In the genomic region with DNA sequence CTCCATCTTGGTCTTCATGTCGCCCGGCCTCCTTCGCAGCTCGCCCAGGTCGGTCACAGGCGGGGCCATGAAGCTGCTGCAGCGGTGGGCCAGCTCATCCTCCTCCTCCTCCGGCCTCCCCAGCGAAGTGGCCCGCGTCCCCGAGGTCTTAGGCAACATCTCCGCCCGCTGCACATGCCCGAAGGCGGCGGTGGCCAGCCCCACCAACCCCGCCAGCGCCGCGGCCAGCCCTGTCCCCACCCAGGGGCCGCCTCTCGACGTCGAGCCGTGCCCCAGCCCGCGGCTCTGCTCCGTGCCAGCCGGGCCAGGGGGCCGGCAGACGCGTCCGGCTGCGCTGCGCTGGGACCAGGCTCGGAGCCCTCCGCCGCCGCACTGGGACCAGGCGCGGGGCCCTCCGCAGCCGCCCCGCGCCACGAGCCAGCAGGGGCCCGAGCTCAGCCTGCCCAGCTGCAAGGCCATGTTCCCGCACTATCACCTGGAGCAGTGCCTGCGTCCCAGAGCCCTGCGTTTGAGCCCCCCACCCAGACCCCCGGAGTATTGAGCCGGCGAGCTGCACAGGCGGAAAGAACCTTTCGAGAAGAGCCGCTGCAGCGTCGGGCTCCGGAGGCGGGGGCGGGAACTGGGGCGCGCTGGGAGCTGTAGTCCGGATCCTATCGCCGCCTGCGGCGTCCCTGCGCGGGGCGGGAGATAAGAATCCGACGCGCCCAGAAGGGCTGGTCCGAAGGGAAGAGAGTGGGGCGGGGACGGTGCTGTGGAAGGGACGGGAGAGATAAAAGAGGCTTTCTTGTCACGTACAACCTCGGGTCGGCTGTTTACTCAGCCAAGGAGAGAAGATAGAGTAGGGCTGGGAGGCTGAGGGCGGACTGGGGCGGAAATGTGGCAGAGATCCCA, we compare ENCODE assay signal across 8 cellular contexts. TPM values are rescaled to one million over a fixed set of nuclear protein-coding genes. Genes with fewer than 3 reads are reported as not detected.
A peak's percentile ranks its signal among the peaks of the same experiment; 100 is the strongest.
DNase-seq lines count a peak whose midpoint lies in the region; ATAC-seq and TF ChIP-seq lines count a peak whose summit lies in the region.

CPOX (minus strand) TSS at position 566 of the 891 bp plus-strand sequence; CDS start at position 459, 107 bp downstream.

- H3K27me3 ChIP-seq in spleen (replicated peaks in 1 of 7) = no peaks in the 10 kb centered on the region

- CTCF ChIA-PET in WTC11 (lab: Charles Lee) = interaction anchor here (1.1 to 2.6 kb wide), 6 partner anchors 9 to 401 kb away, joined by 3 to 18 read pairs (median 8); partner anchors contain the start of gene CLDND1

- DNase-seq in ACHN (peak; percentile 82), NCI-H2196 (lab: John Stamatoyannopoulos, UW; ENCODE audit: unreplicated experiment) (peak; percentile 91), WTC11 (ENCODE audit: low spot score) (peak; percentile 88), caudate nucleus (lab: John Stamatoyannopoulos, UW) (peak in 60 of 61 donors; percentile 39 to 97 (median 87)), inferior parietal cortex (ENCODE audit: extremely low spot score) (peak; percentile 89), spleen (peak; percentile 97)

- ATAC-seq in GM18868 (IDR thresholded peaks at IDR 0.05; ENCODE audit: unreplicated experiment) (peak; percentile 96), HG03103 (IDR thresholded peaks at IDR 0.05; ENCODE audit: low read depth, unreplicated experiment) (peak; percentile 88), WTC11 (peak; percentile 94)

- H3K4me1 ChIP-seq in spleen = peaks cover 10 to 50% (median 24%) of the 10 kb centered on the region in 6 donors

- WGBS in spleen, 5 donors = 0 to 1% (median 0%) methylated on average over 37 to 84 of the region's 84 CpGs

- no peak for TF ChIP-seq POLR2A in spleen (IDR thresholded peaks at IDR 0.05)

- in situ Hi-C loops in ACHN (cut with HindIII; ENCODE audit: low pct_ligation_motif_present, low pct_unique_long_range_greater_than_20kb, low sequenced_read_pairs) = no loop called here

- H3K27me3 Mint-ChIP-seq in WTC11 (ENCODE audit: low read depth) = no peaks in the 10 kb centered on the region

- H3K27ac Mint-ChIP-seq in WTC11 = peak within 1 kb of the TSS; percentile 98

- H3K4me3 Mint-ChIP-seq in WTC11 = peak within 1 kb of the TSS; percentile 96

- no peaks in the 10 kb centered on the region for H3K9me3 ChIP-seq in spleen

- TF ChIP-seq CTCF in WTC11 (IDR thresholded peaks at IDR 0.05) (no peak), spleen (IDR thresholded peaks at IDR 0.05 in 8 of 11, conservative IDR thresholded peaks at IDR 0.05 in 3 of 11) (peak in 2 of 11 experiments; percentile 7 to 17)

- intact Hi-C loops in spleen (cut with DNase I; ENCODE audit: low total_unique reads) = no loop called here

- H3K4me1 Mint-ChIP-seq in WTC11 = peaks cover 31% of the 10 kb centered on the region

- POLR2A ChIA-PET in WTC11 (lab: Charles Lee) = interaction anchor here (0.6 to 1.1 kb wide), 5 partner anchors 10 to 1747 kb away, joined by 3 to 4 read pairs (median 3); no protein-coding TSS in a partner anchor

- H3K4me3 ChIP-seq in spleen = peak within 1 kb of the TSS; percentile 61 to 97 (median 88)

- no peaks in the 10 kb centered on the region for H3K9me3 Mint-ChIP-seq in WTC11

- H3K27ac ChIP-seq in caudate nucleus (ENCODE audit: low read depth, low read length) = peak within 1 kb of the TSS; percentile 95
- H3K27ac ChIP-seq in spleen = peak within 1 kb of the TSS; percentile 43 to 89 (median 81)

- H3K36me3 Mint-ChIP-seq in WTC11 = peaks cover 22% of the 10 kb centered on the region

- peaks cover 0 to 29% (median 17%) of the 10 kb centered on the region in 6 donors for H3K36me3 ChIP-seq in spleen

TF ChIP-seq in WTC11, 78 proteins besides CTCF, POLR2A, EP300 and RAD21 (continues in another document):
- no peak for TF ChIP-seq TEAD4 (CRISPR knock-in tag; IDR thresholded peaks at IDR 0.05)
- TF ChIP-seq FOXK1 (CRISPR knock-in tag; IDR thresholded peaks at IDR 0.05) = peak; percentile 89
- peak; percentile 21; the same call in 1 of the 2 replicates for TF ChIP-seq SMAD3 (CRISPR knock-in tag; IDR thresholded peaks at IDR 0.05; ENCODE audit: borderline replicate concordance)
- TF ChIP-seq, protein P1, sequence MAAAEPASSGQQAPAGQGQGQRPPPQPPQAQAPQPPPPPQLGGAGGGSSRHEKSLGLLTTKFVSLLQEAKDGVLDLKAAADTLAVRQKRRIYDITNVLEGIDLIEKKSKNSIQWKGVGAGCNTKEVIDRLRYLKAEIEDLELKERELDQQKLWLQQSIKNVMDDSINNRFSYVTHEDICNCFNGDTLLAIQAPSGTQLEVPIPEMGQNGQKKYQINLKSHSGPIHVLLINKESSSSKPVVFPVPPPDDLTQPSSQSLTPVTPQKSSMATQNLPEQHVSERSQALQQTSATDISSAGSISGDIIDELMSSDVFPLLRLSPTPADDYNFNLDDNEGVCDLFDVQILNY (CRISPR knock-in tag; IDR thresholded peaks at IDR 0.05) = peak; percentile 97
- 0 out of 2 replicates have a peak, but pooled peaks have one; percentile 11 for TF ChIP-seq ETV6 (CRISPR knock-in tag; IDR thresholded peaks at IDR 0.05)
- TF ChIP-seq, protein P2, sequence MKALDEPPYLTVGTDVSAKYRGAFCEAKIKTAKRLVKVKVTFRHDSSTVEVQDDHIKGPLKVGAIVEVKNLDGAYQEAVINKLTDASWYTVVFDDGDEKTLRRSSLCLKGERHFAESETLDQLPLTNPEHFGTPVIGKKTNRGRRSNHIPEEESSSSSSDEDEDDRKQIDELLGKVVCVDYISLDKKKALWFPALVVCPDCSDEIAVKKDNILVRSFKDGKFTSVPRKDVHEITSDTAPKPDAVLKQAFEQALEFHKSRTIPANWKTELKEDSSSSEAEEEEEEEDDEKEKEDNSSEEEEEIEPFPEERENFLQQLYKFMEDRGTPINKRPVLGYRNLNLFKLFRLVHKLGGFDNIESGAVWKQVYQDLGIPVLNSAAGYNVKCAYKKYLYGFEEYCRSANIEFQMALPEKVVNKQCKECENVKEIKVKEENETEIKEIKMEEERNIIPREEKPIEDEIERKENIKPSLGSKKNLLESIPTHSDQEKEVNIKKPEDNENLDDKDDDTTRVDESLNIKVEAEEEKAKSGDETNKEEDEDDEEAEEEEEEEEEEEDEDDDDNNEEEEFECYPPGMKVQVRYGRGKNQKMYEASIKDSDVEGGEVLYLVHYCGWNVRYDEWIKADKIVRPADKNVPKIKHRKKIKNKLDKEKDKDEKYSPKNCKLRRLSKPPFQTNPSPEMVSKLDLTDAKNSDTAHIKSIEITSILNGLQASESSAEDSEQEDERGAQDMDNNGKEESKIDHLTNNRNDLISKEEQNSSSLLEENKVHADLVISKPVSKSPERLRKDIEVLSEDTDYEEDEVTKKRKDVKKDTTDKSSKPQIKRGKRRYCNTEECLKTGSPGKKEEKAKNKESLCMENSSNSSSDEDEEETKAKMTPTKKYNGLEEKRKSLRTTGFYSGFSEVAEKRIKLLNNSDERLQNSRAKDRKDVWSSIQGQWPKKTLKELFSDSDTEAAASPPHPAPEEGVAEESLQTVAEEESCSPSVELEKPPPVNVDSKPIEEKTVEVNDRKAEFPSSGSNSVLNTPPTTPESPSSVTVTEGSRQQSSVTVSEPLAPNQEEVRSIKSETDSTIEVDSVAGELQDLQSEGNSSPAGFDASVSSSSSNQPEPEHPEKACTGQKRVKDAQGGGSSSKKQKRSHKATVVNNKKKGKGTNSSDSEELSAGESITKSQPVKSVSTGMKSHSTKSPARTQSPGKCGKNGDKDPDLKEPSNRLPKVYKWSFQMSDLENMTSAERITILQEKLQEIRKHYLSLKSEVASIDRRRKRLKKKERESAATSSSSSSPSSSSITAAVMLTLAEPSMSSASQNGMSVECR (CRISPR knock-in tag; IDR thresholded peaks at IDR 0.05; ENCODE audit: borderline replicate concordance) = peak; percentile 40; the same call in 1 of the 2 replicates
- 0 out of 2 replicates have a peak, but pooled peaks have one; percentile 28 for TF ChIP-seq CREM (CRISPR knock-in tag; IDR thresholded peaks at IDR 0.05)
- TF ChIP-seq, protein P3, sequence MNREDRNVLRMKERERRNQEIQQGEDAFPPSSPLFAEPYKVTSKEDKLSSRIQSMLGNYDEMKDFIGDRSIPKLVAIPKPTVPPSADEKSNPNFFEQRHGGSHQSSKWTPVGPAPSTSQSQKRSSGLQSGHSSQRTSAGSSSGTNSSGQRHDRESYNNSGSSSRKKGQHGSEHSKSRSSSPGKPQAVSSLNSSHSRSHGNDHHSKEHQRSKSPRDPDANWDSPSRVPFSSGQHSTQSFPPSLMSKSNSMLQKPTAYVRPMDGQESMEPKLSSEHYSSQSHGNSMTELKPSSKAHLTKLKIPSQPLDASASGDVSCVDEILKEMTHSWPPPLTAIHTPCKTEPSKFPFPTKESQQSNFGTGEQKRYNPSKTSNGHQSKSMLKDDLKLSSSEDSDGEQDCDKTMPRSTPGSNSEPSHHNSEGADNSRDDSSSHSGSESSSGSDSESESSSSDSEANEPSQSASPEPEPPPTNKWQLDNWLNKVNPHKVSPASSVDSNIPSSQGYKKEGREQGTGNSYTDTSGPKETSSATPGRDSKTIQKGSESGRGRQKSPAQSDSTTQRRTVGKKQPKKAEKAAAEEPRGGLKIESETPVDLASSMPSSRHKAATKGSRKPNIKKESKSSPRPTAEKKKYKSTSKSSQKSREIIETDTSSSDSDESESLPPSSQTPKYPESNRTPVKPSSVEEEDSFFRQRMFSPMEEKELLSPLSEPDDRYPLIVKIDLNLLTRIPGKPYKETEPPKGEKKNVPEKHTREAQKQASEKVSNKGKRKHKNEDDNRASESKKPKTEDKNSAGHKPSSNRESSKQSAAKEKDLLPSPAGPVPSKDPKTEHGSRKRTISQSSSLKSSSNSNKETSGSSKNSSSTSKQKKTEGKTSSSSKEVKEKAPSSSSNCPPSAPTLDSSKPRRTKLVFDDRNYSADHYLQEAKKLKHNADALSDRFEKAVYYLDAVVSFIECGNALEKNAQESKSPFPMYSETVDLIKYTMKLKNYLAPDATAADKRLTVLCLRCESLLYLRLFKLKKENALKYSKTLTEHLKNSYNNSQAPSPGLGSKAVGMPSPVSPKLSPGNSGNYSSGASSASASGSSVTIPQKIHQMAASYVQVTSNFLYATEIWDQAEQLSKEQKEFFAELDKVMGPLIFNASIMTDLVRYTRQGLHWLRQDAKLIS (CRISPR knock-in tag; IDR thresholded peaks at IDR 0.05; ENCODE audit: borderline replicate concordance) = peak; percentile 87; the same call in 1 of the 2 replicates
- TF ChIP-seq, protein P4, sequence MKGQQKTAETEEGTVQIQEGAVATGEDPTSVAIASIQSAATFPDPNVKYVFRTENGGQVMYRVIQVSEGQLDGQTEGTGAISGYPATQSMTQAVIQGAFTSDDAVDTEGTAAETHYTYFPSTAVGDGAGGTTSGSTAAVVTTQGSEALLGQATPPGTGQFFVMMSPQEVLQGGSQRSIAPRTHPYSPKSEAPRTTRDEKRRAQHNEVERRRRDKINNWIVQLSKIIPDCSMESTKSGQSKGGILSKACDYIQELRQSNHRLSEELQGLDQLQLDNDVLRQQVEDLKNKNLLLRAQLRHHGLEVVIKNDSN (CRISPR knock-in tag; IDR thresholded peaks at IDR 0.05) = peak; percentile 27; the same call in 1 of the 2 replicates
- peak; percentile 91 for TF ChIP-seq ZNF232 (CRISPR knock-in tag; IDR thresholded peaks at IDR 0.05)
- TF ChIP-seq NFYB (CRISPR knock-in tag; conservative IDR thresholded peaks at IDR 0.05; ENCODE audit: low read depth) = no peak
- TF ChIP-seq ZNF671 (CRISPR knock-in tag; IDR thresholded peaks at IDR 0.05) = no peak

RNA-seq across cellular contexts. Expression of gene CPOX, which starts in this region (rescaled TPM):
- total RNA-seq in WTC11 (2021) = 31.5 to 33.4 TPM (median 33.1 TPM) in 3 replicates
- 10 to 100 TPM; 14.5 to 26.0 (median 18.8) TPM for total RNA-seq in spleen
- polyA plus RNA-seq in spleen = 10 to 100 TPM in 2 of 3 donors, 1 to 10 TPM in 1; 9.8 to 14.8 (median 14.0) TPM

Comparison
In these comparisons a context has a peak if more than half of its experiments do, and no peak if none do; other contexts are left out.
1. Peak in every context shown above with its lines: DNase-seq, ATAC-seq, H3K4me3 ChIP-seq and H3K27ac ChIP-seq.